Comparison of ENCODE assay signal across 8 cellular contexts in genomic region chr9:34328500-34328982, GRCh38. TPM values are rescaled to one million over a fixed set of nuclear protein-coding genes. Genes with fewer than 3 reads are reported as not detected.
A peak's percentile ranks its signal among the peaks of the same experiment; 100 is the strongest.
DNase-seq lines count a peak whose midpoint lies in the region; ATAC-seq and TF ChIP-seq lines count a peak whose summit lies in the region.

No MANE protein-coding gene starts in this region.

- DNase-seq in CD8-positive, alpha-beta T cell = no peak
- DNase-seq in H7 = no peak
- DNase-seq in natural killer cell treated with Interleukin-12 subunit alpha and Interleukin-12 subunit beta and Interleukin-15 and Interleukin-18, amount 100 ng/mL, for 72 hours (ENCODE audit: low spot score) = no peak
- no peak for DNase-seq in stimulated activated naive CD4-positive, alpha-beta T cell treated with Interleukin-2 at 50 U/mL for 16 hours (lab: John Stamatoyannopoulos, UW)
- no peak for DNase-seq in hippocampal formation (lab: John Stamatoyannopoulos, UW)

- TF ChIP-seq CTCF in CD8-positive, alpha-beta T cell (IDR thresholded peaks at IDR 0.05) = no peak
- TF ChIP-seq CTCF in OCI-LY3 (IDR thresholded peaks at IDR 0.05; ENCODE audit: low read depth, low read length) = no peak

- peak overlapping the region; percentile 86 for H3K4me2 ChIP-seq in OCI-LY3 (ENCODE audit: low read length)

- CTCF ChIA-PET in CD8-positive, alpha-beta T cell (lab: Charles Lee) = no interaction called here

- H3K36me3 Mint-ChIP-seq in CD8-positive, alpha-beta T cell = peaks cover 9% of the 10 kb centered on the region
- no peaks in the 10 kb centered on the region for H3K36me3 Mint-ChIP-seq in natural killer cell treated with Interleukin-12 subunit alpha and Interleukin-12 subunit beta and Interleukin-15 and Interleukin-18, amount 100 ng/mL, for 72 hours

- peak overlapping the region; percentile 67 for H3K27ac ChIP-seq in CD8-positive, alpha-beta T cell (ENCODE audit: low read depth, low read length)
- H3K27ac ChIP-seq in OCI-LY3 (ENCODE audit: low read length) (peak overlapping the region; percentile 69), duodenal mucosa (ENCODE audit: low read depth, low read length) (no peak overlapping the region)

- H3K4me1 Mint-ChIP-seq in CD8-positive, alpha-beta T cell (ENCODE audit: low read depth) = peaks cover 23% of the 10 kb centered on the region
- peaks cover 24 to 36% of the 10 kb centered on the region in 2 donors for H3K4me1 Mint-ChIP-seq in natural killer cell treated with Interleukin-12 subunit alpha and Interleukin-12 subunit beta and Interleukin-15 and Interleukin-18, amount 100 ng/mL, for 72 hours (ENCODE audit: low read depth in 2 of 2)

- ATAC-seq in CD8-positive, alpha-beta T cell = no peak
- ATAC-seq in natural killer cell treated with Interleukin-12 subunit alpha and Interleukin-12 subunit beta and Interleukin-15 and Interleukin-18, amount 100 ng/mL, for 72 hours = no peak
- no peak for ATAC-seq in HG02588 (IDR thresholded peaks at IDR 0.05; ENCODE audit: unreplicated experiment)

- H3K27ac Mint-ChIP-seq in CD8-positive, alpha-beta T cell = peak overlapping the region; percentile 92
- peak overlapping the region; percentile 97 to 98 for H3K27ac Mint-ChIP-seq in natural killer cell treated with Interleukin-12 subunit alpha and Interleukin-12 subunit beta and Interleukin-15 and Interleukin-18, amount 100 ng/mL, for 72 hours

- H2AFZ ChIP-seq in OCI-LY3 (ENCODE audit: low read depth, low read length) = peak overlapping the region; percentile 90

- no peaks in the 10 kb centered on the region for H4K20me1 ChIP-seq in OCI-LY3 (ENCODE audit: insufficient read depth, low read length)

- no peaks in the 10 kb centered on the region for H3K9me3 Mint-ChIP-seq in CD8-positive, alpha-beta T cell
- no peaks in the 10 kb centered on the region for H3K9me3 Mint-ChIP-seq in natural killer cell treated with Interleukin-12 subunit alpha and Interleukin-12 subunit beta and Interleukin-15 and Interleukin-18, amount 100 ng/mL, for 72 hours

- H3K4me3 Mint-ChIP-seq in CD8-positive, alpha-beta T cell = peak overlapping the region; percentile 90
- H3K4me3 Mint-ChIP-seq in natural killer cell treated with Interleukin-12 subunit alpha and Interleukin-12 subunit beta and Interleukin-15 and Interleukin-18, amount 100 ng/mL, for 72 hours = peak overlapping the region; percentile 95

- intact Hi-C loops in CD8-positive, alpha-beta T cell (cut with DNase I, micrococcal nuclease) = loop anchor here (2.0 to 5.0 kb wide), 5 partner anchors 128 to 336 kb away; partner anchors contain the start of genes DCAF12 (in 1 of the 2), GALT (in 1 of the 2) and RPP25L (in 1 of the 2)

- POLR2A ChIA-PET in CD8-positive, alpha-beta T cell (lab: Charles Lee) = interaction anchor here (0.6 kb wide), 1 partner anchor 120 kb away, joined by 3 read pairs; no protein-coding TSS in a partner anchor

- H3K27me3 ChIP-seq in CD8-positive, alpha-beta T cell (ENCODE audit: insufficient read depth, low read length) = no peaks in the 10 kb centered on the region
- H3K27me3 ChIP-seq in H7 (ENCODE audit: control insufficient read depth, insufficient read depth, low read length) (no peaks in the 10 kb centered on the region), OCI-LY3 (ENCODE audit: low read depth, low read length) (no peaks in the 10 kb centered on the region), duodenal mucosa (ENCODE audit: control insufficient read depth in 1 of 2, insufficient read depth in 2 of 2, low read length in 2 of 2) (no peaks in the 10 kb centered on the region)

- H3K9me3 ChIP-seq in CD8-positive, alpha-beta T cell (ENCODE audit: low read length) = no peaks in the 10 kb centered on the region
- no peaks in the 10 kb centered on the region for H3K9me3 ChIP-seq in OCI-LY3 (ENCODE audit: insufficient read depth, low read length)
- no peaks in the 10 kb centered on the region for H3K9me3 ChIP-seq in duodenal mucosa (ENCODE audit: control insufficient read depth in 1 of 2, low read length in 2 of 2)

- H3K27me3 Mint-ChIP-seq in CD8-positive, alpha-beta T cell (ENCODE audit: low read depth) = no peaks in the 10 kb centered on the region
- no peaks in the 10 kb centered on the region for H3K27me3 Mint-ChIP-seq in natural killer cell treated with Interleukin-12 subunit alpha and Interleukin-12 subunit beta and Interleukin-15 and Interleukin-18, amount 100 ng/mL, for 72 hours

- no peaks in the 10 kb centered on the region for H3K4me1 ChIP-seq in CD8-positive, alpha-beta T cell (ENCODE audit: insufficient read depth, low read length)
- H3K4me1 ChIP-seq in OCI-LY3 (ENCODE audit: low read length) = peaks cover 16% of the 10 kb centered on the region
- peaks cover 9 to 17% of the 10 kb centered on the region in 2 donors for H3K4me1 ChIP-seq in duodenal mucosa (ENCODE audit: control insufficient read depth in 1 of 2, insufficient read depth in 2 of 2, low read length in 2 of 2)

- H3K9ac ChIP-seq in OCI-LY3 (ENCODE audit: low read length) (peak overlapping the region; percentile 84), duodenal mucosa (ENCODE audit: low read depth in 1 of 2, low read length in 2 of 2) (peak overlapping the region; percentile 55 to 57)

- H3K79me2 ChIP-seq in OCI-LY3 (ENCODE audit: low read length) = peaks cover 48% of the 10 kb centered on the region

- no peaks in the 10 kb centered on the region for H3K36me3 ChIP-seq in CD8-positive, alpha-beta T cell (ENCODE audit: insufficient read depth, low read length)
- H3K36me3 ChIP-seq in H7 (replicated peaks; ENCODE audit: control insufficient read depth, insufficient read depth, low read length) = no peaks in the 10 kb centered on the region
- H3K36me3 ChIP-seq in OCI-LY3 (replicated peaks; ENCODE audit: low read depth, low read length) = no peaks in the 10 kb centered on the region
- no peaks in the 10 kb centered on the region for H3K36me3 ChIP-seq in duodenal mucosa (ENCODE audit: control insufficient read depth in 1 of 2, insufficient read depth in 2 of 2, low read length in 2 of 2)

- H3K4me3 ChIP-seq in CD8-positive, alpha-beta T cell (ENCODE audit: low read depth, low read length) = peak overlapping the region; percentile 55
- H3K4me3 ChIP-seq in H7 (ENCODE audit: insufficient read depth, low read depth, low read length) (peak overlapping the region; percentile 90), OCI-LY3 (ENCODE audit: low read length) (peak overlapping the region; percentile 99), duodenal mucosa (ENCODE audit: low read depth in 1 of 2, low read length in 2 of 2) (peak overlapping the region; percentile 83 to 92)

RNA-seq across cellular contexts. Expression of gene KIF24, which starts 0.5 kb away (rescaled TPM):
- under 1 TPM; 0.08 to 0.14 TPM for total RNA-seq in CD8-positive, alpha-beta T cell
- total RNA-seq in H7 (2014; rRNA removed; shearing (Covaris generic)) = 4.5 and 4.7 TPM in 2 replicates
- total RNA-seq in natural killer cell treated with Interleukin-12 subunit alpha and Interleukin-12 subunit beta and Interleukin-15 and Interleukin-18, amount 100 ng/mL, for 72 hours = 1 to 10 TPM; 3.4 to 8.7 TPM

RNA-seq across cellular contexts. Expression of gene NUDT2, which starts 0.8 kb away (rescaled TPM):
- 10 to 100 TPM in 1 of 2 experiments, 1 to 10 TPM in 1; 9.7 to 10.2 TPM for total RNA-seq in CD8-positive, alpha-beta T cell
- total RNA-seq in H7 (2014; rRNA removed; shearing (Covaris generic)) = 28.6 and 32.4 TPM in 2 replicates
- 10 to 100 TPM; 16.4 to 28.9 TPM for total RNA-seq in natural killer cell treated with Interleukin-12 subunit alpha and Interleukin-12 subunit beta and Interleukin-15 and Interleukin-18, amount 100 ng/mL, for 72 hours

RNA-seq across cellular contexts. Expression of gene MYORG, which starts 48.2 kb away (rescaled TPM):
- total RNA-seq in CD8-positive, alpha-beta T cell = under 1 TPM; 0.39 to 0.60 TPM
- total RNA-seq in H7 (2014; rRNA removed; shearing (Covaris generic)) = 12.3 and 19.8 TPM in 2 replicates
- 1 to 10 TPM; 1.1 to 4.6 TPM for total RNA-seq in natural killer cell treated with Interleukin-12 subunit alpha and Interleukin-12 subunit beta and Interleukin-15 and Interleukin-18, amount 100 ng/mL, for 72 hours
